In the genomic region with DNA sequence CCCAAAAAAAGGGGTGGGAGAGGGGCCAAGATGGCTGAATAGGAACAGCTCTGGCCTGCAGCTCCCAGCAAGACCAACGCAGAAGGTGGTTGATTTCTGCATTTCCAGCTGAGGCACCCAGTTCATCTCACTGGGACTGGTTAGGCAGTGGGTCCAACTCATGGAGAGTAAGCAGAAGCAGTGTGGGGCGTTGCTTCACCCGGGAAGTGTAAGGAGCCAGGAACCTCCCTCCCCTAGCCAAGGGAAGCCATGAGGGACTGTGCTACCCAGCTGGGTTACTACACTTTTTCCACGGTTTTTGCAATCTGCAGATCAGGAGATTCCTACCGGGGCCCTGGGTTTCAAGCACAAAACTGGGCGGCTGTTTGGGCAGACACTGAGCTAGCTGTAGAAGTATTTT, we compare ENCODE assay signal across 21 cellular contexts. TPM values are rescaled to one million over a fixed set of nuclear protein-coding genes. Genes with fewer than 3 reads are reported as not detected.
DNase-seq lines count a peak whose midpoint lies in the region; ATAC-seq, FAIRE-seq and TF ChIP-seq lines count a peak whose summit lies in the region.
"Had no signal": no experiment of that assay in that cellular context is flagged by ENCODE, and none has a peak within 500 bp of the region (broad histone marks: within the 10 kb centered on the region; RNA-seq: fewer than 3 reads in every experiment).

No MANE protein-coding gene starts in this region.

- H2BK120ac ChIP-seq in neuronal stem cell (ENCODE audit: low read depth, low read length) = no peak overlapping the region

- FAIRE-seq in HepG2 (lab: Jason Lieb, UNC) (no peak), bronchial epithelial cell (lab: Jason Lieb, UNC) (peak; percentile 43)
- FAIRE-seq: A549, D721Med, G401.6, GM12891, GM18507 had no signal

- intact Hi-C loops in HepG2 (cut with micrococcal nuclease; ENCODE audit: unreplicated experiment) = no loop called here
- intact Hi-C loops in right lobe of liver (cut with DNase I) = no loop called here

- H3K4me3 ChIP-seq in HepG2 (replicated peaks in 1 of 3; ENCODE audit: insufficient read depth in 1 of 3, low read depth in 2 of 3, low read length in 3 of 3) = peak overlapping the region in 1 of 3 experiments; percentile 40; a peak in 1 of 6 replicates
- H3K4me3 ChIP-seq in right lobe of liver = no peak overlapping the region
- no peak overlapping the region for H3K4me3 ChIP-seq in bronchial epithelial cell (ENCODE audit: low read depth, low read length)
- no peak overlapping the region for H3K4me3 ChIP-seq in neuronal stem cell (ENCODE audit: low read length in 2 of 2)
- H3K4me3 ChIP-seq: A549; BLaER1 treated with 17β-estradiol and CSF1 and Interleukin-3, amounts not matched to agents 10 nM and 100 nM had no signal

- no peak overlapping the region for H3K14ac ChIP-seq in neuronal stem cell (ENCODE audit: low read length)

- BruUV-seq in HepG2 (replicated peaks; lab: Mats Ljungman, UMichigan) = no TSS peak

- TF ChIP-seq EP300 in HepG2 (IDR thresholded peaks at IDR 0.05; ENCODE audit: low read depth in 2 of 2, low read length in 2 of 2) = no peak
- TF ChIP-seq EP300 in HepG2 (CRISPR knock-in tag; IDR thresholded peaks at IDR 0.05; ENCODE audit: borderline replicate concordance) = no peak

- H3K4ac ChIP-seq in neuronal stem cell (ENCODE audit: low read length) = no peak overlapping the region

- no peak overlapping the region for H3K9ac ChIP-seq in HepG2 (ENCODE audit: insufficient read depth, low read depth, low read length)
- H3K9ac ChIP-seq in neuronal stem cell (ENCODE audit: low read depth, low read length, poor library complexity) = no peak overlapping the region
- H3K9ac ChIP-seq: BLaER1 treated with 17β-estradiol and CSF1 and Interleukin-3, amounts not matched to agents 10 nM and 100 nM had no signal

- H4K91ac ChIP-seq in neuronal stem cell (ENCODE audit: low read depth, low read length, poor library complexity) = no peak overlapping the region

- POLR2A ChIA-PET in HepG2 (lab: Yijun Ruan, JAX) = no interaction called here

- H3K9me3 ChIP-seq in HepG2 (ENCODE audit: low read length) (no peaks in the 10 kb centered on the region), right lobe of liver (no peaks in the 10 kb centered on the region), neuronal stem cell (replicated peaks in 1 of 2; ENCODE audit: control insufficient read depth in 2 of 2, insufficient read depth in 1 of 2, low read depth in 1 of 2, low read length in 2 of 2) (peaks cover 0 to 3% of the 10 kb centered on the region in 2 donors)
- H3K9me3 ChIP-seq: A549, Caco-2 had no signal

- H3K4me2 ChIP-seq in HepG2 (ENCODE audit: low read depth, low read length) = peak overlapping the region; percentile 58
- no peak overlapping the region for H3K4me2 ChIP-seq in neuronal stem cell (ENCODE audit: insufficient read depth, low read length, poor library complexity, severe bottlenecking)
- H3K4me2 ChIP-seq: A549; BLaER1 treated with 17β-estradiol and CSF1 and Interleukin-3, amounts not matched to agents 10 nM and 100 nM had no signal

- no peak overlapping the region for H3K18ac ChIP-seq in neuronal stem cell (ENCODE audit: low read length)

- no peak overlapping the region for H2BK5ac ChIP-seq in neuronal stem cell (ENCODE audit: low read length)

- CTCF ChIA-PET in HepG2 (lab: Yijun Ruan, JAX; ENCODE audit: low intra/inter-chr PET ratio, low total read pairs) = no interaction called here

- no peak overlapping the region for H2AK5ac ChIP-seq in neuronal stem cell (ENCODE audit: low read depth, low read length)

- H4K8ac ChIP-seq in neuronal stem cell (ENCODE audit: low read depth, low read length) = no peak overlapping the region

- no peak overlapping the region for H3K23ac ChIP-seq in neuronal stem cell (ENCODE audit: low read depth, low read length, poor library complexity)

- in situ Hi-C loops in HepG2 (cut with HindIII; ENCODE audit: extremely low pct_ligation_motif_present, low pct_unique_long_range_greater_than_20kb) = no loop called here

- TF ChIP-seq RAD21 in HepG2 (CRISPR knock-in tag; IDR thresholded peaks at IDR 0.05) = no peak

- H3K27ac ChIP-seq in HepG2 (ENCODE audit: extremely low read length, insufficient read depth, low read length) = no peak overlapping the region
- no peak overlapping the region for H3K27ac ChIP-seq in right lobe of liver
- H3K27ac ChIP-seq in neuronal stem cell (replicated peaks; ENCODE audit: low read length) = no peak overlapping the region
- H3K27ac ChIP-seq: 22Rv1; A549; BLaER1 treated with 17β-estradiol and CSF1 and Interleukin-3, amounts not matched to agents 10 nM and 100 nM; C4-2B had no signal

- H3K4me1 ChIP-seq in HepG2 (ENCODE audit: insufficient read depth, low read length) (no peaks in the 10 kb centered on the region), right lobe of liver (no peaks in the 10 kb centered on the region), neuronal stem cell (ENCODE audit: control insufficient read depth in 2 of 2, insufficient read depth in 1 of 2, low read depth in 1 of 2, low read length in 2 of 2) (peaks cover 4 to 12% of the 10 kb centered on the region in 2 donors)

- TF ChIP-seq POLR2A in HepG2 (IDR thresholded peaks at IDR 0.05; ENCODE audit: insufficient read depth in 1 of 2, low read depth in 2 of 2, low read length in 2 of 2) (no peak), right lobe of liver (IDR thresholded peaks at IDR 0.05) (no peak)

- no peak overlapping the region for H2BK12ac ChIP-seq in neuronal stem cell (ENCODE audit: low read length)

- H4K20me1 ChIP-seq in HepG2 (ENCODE audit: insufficient read depth, low read length) = no peaks in the 10 kb centered on the region
- H4K20me1 ChIP-seq: BLaER1 treated with 17β-estradiol and CSF1 and Interleukin-3, amounts not matched to agents 10 nM and 100 nM had no signal

- no peaks in the 10 kb centered on the region for H3K79me1 ChIP-seq in neuronal stem cell (ENCODE audit: low read depth, low read length)

- ATAC-seq in HepG2 = peak; percentile 86
- no peak for ATAC-seq in right lobe of liver
- ATAC-seq in HG03439 (IDR thresholded peaks at IDR 0.05; ENCODE audit: unreplicated experiment) = no peak
- ATAC-seq: A549; CD8-positive, alpha-beta T cell had no signal

- DNase-seq in HepG2 (ENCODE audit: low spot score) (no peak), right lobe of liver (no peak), bronchial epithelial cell (ENCODE audit: low read depth) (no peak), neuronal stem cell (ENCODE audit: low spot score) (no peak), T1000 (lab: John Stamatoyannopoulos, UW) (no peak)
- DNase-seq: AML-193; Caco-2; Calu3; CD4-positive, alpha-beta T cell; CD8-positive, alpha-beta T cell; DMS79 treated with DMSO at 0.1 percent for 48 hours; GF-D8 had no signal

- H3K27me3 ChIP-seq in HepG2 (ENCODE audit: control insufficient read depth in 1 of 2, insufficient read depth in 2 of 2, low read length in 2 of 2) = no peaks in the 10 kb centered on the region; a peak in 1 of 5 replicates
- no peaks in the 10 kb centered on the region for H3K27me3 ChIP-seq in right lobe of liver
- H3K27me3 ChIP-seq in bronchial epithelial cell (ENCODE audit: control insufficient read depth, insufficient read depth, low read length) = no peaks in the 10 kb centered on the region
- no peaks in the 10 kb centered on the region for H3K27me3 ChIP-seq in neuronal stem cell (ENCODE audit: control insufficient read depth in 3 of 3, insufficient read depth in 3 of 3, low read depth in 1 of 3, low read length in 3 of 3)
- H3K27me3 ChIP-seq: BLaER1 treated with 17β-estradiol and CSF1 and Interleukin-3, amounts not matched to agents 10 nM and 100 nM had no signal

- H2AFZ ChIP-seq in HepG2 (ENCODE audit: low read length) (peak overlapping the region; percentile 23), neuronal stem cell (ENCODE audit: low read length) (peak overlapping the region; percentile 63)

- 0% methylated on average over 2 of the region's 6 CpGs for WGBS in HepG2 (ENCODE audit: low lambda C conversion rate)
- no CpG with 5 or more reads among the region's 6 CpGs for WGBS in right lobe of liver (ENCODE audit: insufficient coverage, low coverage, low lambda C conversion rate, missing lambda C conversion rate)
- WGBS in neuronal stem cell (ENCODE audit: extremely low coverage in 2 of 2, insufficient read length in 2 of 2, insufficient replicate concordance in 1 of 2), 2 donors = no CpG with 5 or more reads among the region's 6 CpGs

- H2BK15ac ChIP-seq in neuronal stem cell (ENCODE audit: low read length) = no peak overlapping the region

- no peaks in the 10 kb centered on the region for H3K79me2 ChIP-seq in HepG2 (ENCODE audit: insufficient read depth, low read length)

- TF ChIP-seq CTCF in HepG2 (CRISPR knock-in tag; IDR thresholded peaks at IDR 0.05) (no peak), right lobe of liver (IDR thresholded peaks at IDR 0.05) (no peak), bronchial epithelial cell (IDR thresholded peaks at IDR 0.05; ENCODE audit: insufficient read depth, low read length, severe bottlenecking) (no peak)

- H3K36me3 ChIP-seq in HepG2 (replicated peaks in 1 of 2; ENCODE audit: control insufficient read depth in 1 of 2, insufficient read depth in 2 of 2, low read length in 2 of 2) (no peaks in the 10 kb centered on the region), right lobe of liver (no peaks in the 10 kb centered on the region), bronchial epithelial cell (ENCODE audit: control insufficient read depth, insufficient read depth, low read length) (no peaks in the 10 kb centered on the region), neuronal stem cell (replicated peaks in 1 of 2; ENCODE audit: control insufficient read depth in 2 of 2, insufficient read depth in 2 of 2, low read length in 2 of 2) (no peaks in the 10 kb centered on the region)
- H3K36me3 ChIP-seq: BLaER1 treated with 17β-estradiol and CSF1 and Interleukin-3, amounts not matched to agents 10 nM and 100 nM had no signal

RNA-seq across cellular contexts. Expression of gene OCIAD1, which starts 13.9 kb away (rescaled TPM):
- total RNA-seq in HepG2 (2016; rRNA removed; fragmentation: Illumina TruSeq; extraction: Trizol) (52.6 and 74.9 TPM in 2 replicates), right lobe of liver (100 to 1,000 TPM in 5 of 6 experiments, 10 to 100 TPM in 1; 94.8 to 120 (median 108) TPM), bronchial epithelial cell (81.0 and 97.1 TPM in 2 replicates)
- 22.4 and 26.4 TPM in 2 replicates for total RNA-seq in HepG2 (2016; cell fraction: cytosol; rRNA removed; fragmentation: Illumina TruSeq; extraction: Trizol; ENCODE audit: low read depth)
- total RNA-seq in HepG2 (2016; cell fraction: insoluble cytoplasmic fraction; rRNA removed; fragmentation: Illumina TruSeq; extraction: Trizol) = 55.4 and 78.1 TPM in 2 replicates
- total RNA-seq in HepG2 (2016; cell fraction: membrane; rRNA removed; fragmentation: Illumina TruSeq; extraction: Trizol) = 29.7 and 31.7 TPM in 2 replicates
- 69.1 and 73.3 TPM in 2 replicates for total RNA-seq in HepG2 (2016; cell fraction: nucleus; rRNA removed; fragmentation: Illumina TruSeq; extraction: Trizol)
- 59.7 and 67.3 TPM in 2 replicates for polyA plus RNA-seq in HepG2 (2011; rRNA removed)
- 37.3 and 45.5 TPM in 2 replicates for polyA plus RNA-seq in HepG2 (2011; cell fraction: cytosol; rRNA removed)
- polyA plus RNA-seq in HepG2 (2011; cell fraction: nucleus; rRNA removed) = 23.3 and 29.6 TPM in 2 replicates
- 65.2 and 70.0 TPM in 2 replicates for polyA plus RNA-seq in HepG2 (2012)
- polyA plus RNA-seq in HepG2 (2016; cell fraction: cytosol; fragmentation: Illumina TruSeq; extraction: Trizol; ENCODE audit: low read depth) = 15.0 and 17.6 TPM in 2 replicates
- 53.6 and 60.2 TPM in 2 replicates for polyA plus RNA-seq in HepG2 (2016; cell fraction: insoluble cytoplasmic fraction; fragmentation: Illumina TruSeq; extraction: Trizol; ENCODE audit: low read depth)
- 23.3 and 25.0 TPM in 2 replicates for polyA plus RNA-seq in HepG2 (2016; cell fraction: membrane; fragmentation: Illumina TruSeq; extraction: Trizol; ENCODE audit: low read depth)
- 116 and 122 TPM in 2 replicates for polyA plus RNA-seq in HepG2 (2016; cell fraction: nucleus; fragmentation: Illumina TruSeq; extraction: Trizol; ENCODE audit: insufficient read depth, low read depth)
- 43.1 and 49.6 TPM in 2 replicates for polyA minus RNA-seq in HepG2 (2011; rRNA and poly(A)+ RNA removed; ENCODE audit: low replicate concordance)
- polyA minus RNA-seq in HepG2 (2011; cell fraction: cytosol; rRNA and poly(A)+ RNA removed) = 32.1 and 36.1 TPM in 2 replicates
- polyA minus RNA-seq in HepG2 (2011; cell fraction: nucleus; rRNA and poly(A)+ RNA removed) = 57.4 and 68.6 TPM in 2 replicates
- 170 TPM for polyA plus RNA-seq in neuronal stem cell (2013, experiment 1 of 2)
- polyA plus RNA-seq in neuronal stem cell (2013, experiment 2 of 2) = 177 TPM

RNA-seq across cellular contexts. Expression of gene FRYL, which starts 36.9 kb away (rescaled TPM):
- total RNA-seq in HepG2 (2016; rRNA removed; fragmentation: Illumina TruSeq; extraction: Trizol) (19.6 and 28.4 TPM in 2 replicates), right lobe of liver (10 to 100 TPM; 15.9 to 27.2 (median 23.3) TPM), bronchial epithelial cell (43.2 and 58.8 TPM in 2 replicates)
- 4.5 and 6.9 TPM in 2 replicates for total RNA-seq in HepG2 (2016; cell fraction: cytosol; rRNA removed; fragmentation: Illumina TruSeq; extraction: Trizol; ENCODE audit: low read depth)
- total RNA-seq in HepG2 (2016; cell fraction: insoluble cytoplasmic fraction; rRNA removed; fragmentation: Illumina TruSeq; extraction: Trizol) = 20.0 and 28.7 TPM in 2 replicates
- total RNA-seq in HepG2 (2016; cell fraction: membrane; rRNA removed; fragmentation: Illumina TruSeq; extraction: Trizol) = 5.6 and 7.2 TPM in 2 replicates
- total RNA-seq in HepG2 (2016; cell fraction: nucleus; rRNA removed; fragmentation: Illumina TruSeq; extraction: Trizol) = 57.5 and 66.0 TPM in 2 replicates
- 7.8 and 9.7 TPM in 2 replicates for polyA plus RNA-seq in HepG2 (2011; rRNA removed)
- 2.5 and 4.4 TPM in 2 replicates for polyA plus RNA-seq in HepG2 (2011; cell fraction: cytosol; rRNA removed)
- polyA plus RNA-seq in HepG2 (2011; cell fraction: nucleus; rRNA removed) = 12.2 and 12.3 TPM in 2 replicates
- polyA plus RNA-seq in HepG2 (2012) = 7.0 and 7.6 TPM in 2 replicates
- polyA plus RNA-seq in HepG2 (2016; cell fraction: cytosol; fragmentation: Illumina TruSeq; extraction: Trizol; ENCODE audit: low read depth) = 0.57 and 0.58 TPM in 2 replicates
- 9.9 and 12.5 TPM in 2 replicates for polyA plus RNA-seq in HepG2 (2016; cell fraction: insoluble cytoplasmic fraction; fragmentation: Illumina TruSeq; extraction: Trizol; ENCODE audit: low read depth)
- polyA plus RNA-seq in HepG2 (2016; cell fraction: membrane; fragmentation: Illumina TruSeq; extraction: Trizol; ENCODE audit: low read depth) = 1.2 and 1.7 TPM in 2 replicates
- polyA plus RNA-seq in HepG2 (2016; cell fraction: nucleus; fragmentation: Illumina TruSeq; extraction: Trizol; ENCODE audit: insufficient read depth, low read depth) = 21.6 and 24.9 TPM in 2 replicates
- 27.4 and 29.3 TPM in 2 replicates for polyA minus RNA-seq in HepG2 (2011; rRNA and poly(A)+ RNA removed; ENCODE audit: low replicate concordance)
- 12.0 and 18.5 TPM in 2 replicates for polyA minus RNA-seq in HepG2 (2011; cell fraction: cytosol; rRNA and poly(A)+ RNA removed)
- 177 and 185 TPM in 2 replicates for polyA minus RNA-seq in HepG2 (2011; cell fraction: nucleus; rRNA and poly(A)+ RNA removed)
- 12.6 TPM for polyA plus RNA-seq in neuronal stem cell (2013, experiment 1 of 2)
- polyA plus RNA-seq in neuronal stem cell (2013, experiment 2 of 2) = 13.6 TPM
